Comparison of ENCODE assay signal across 8 cellular contexts in genomic region chr11:62540804-62541671, GRCh38. TPM values are rescaled to one million over a fixed set of nuclear protein-coding genes. Genes with fewer than 3 reads are reported as not detected.
DNase-seq lines count a peak whose midpoint lies in the region; ATAC-seq, FAIRE-seq and TF ChIP-seq lines count a peak whose summit lies in the region.

No MANE protein-coding gene starts in this region.

- H3K9me3 Mint-ChIP-seq in activated T-cell treated with anti-CD3 and anti-CD28 coated beads, Interleukin-2, amount 50 U/mL, for 4 hours: no peaks in the 10 kb centered on the region
- H3K9me3 Mint-ChIP-seq in T-helper 2 cell treated with Interferon-gamma antibody and Interleukin-4, amounts not matched to agents 5 μg/mL and 100 μg/mL, for 36 hours: no peaks in the 10 kb centered on the region
- H3K9me3 Mint-ChIP-seq in stimulated activated effector memory CD8-positive, alpha-beta T cell treated with anti-CD3 and anti-CD28 coated beads, Interleukin-12 subunit alpha, Interleukin-12 subunit beta, amount 100 ng/mL, for 72 hours: no peaks in the 10 kb centered on the region

- peak; percentile 14 to 21 for ATAC-seq in activated T-cell treated with anti-CD3 and anti-CD28 coated beads, Interleukin-2, amount 50 U/mL, for 4 hours
- peak; percentile 41 for ATAC-seq in HG02981 (IDR thresholded peaks at IDR 0.05; ENCODE audit: unreplicated experiment)
- ATAC-seq in stimulated activated effector memory CD8-positive, alpha-beta T cell treated with anti-CD3 and anti-CD28 coated beads, Interleukin-12 subunit alpha, Interleukin-12 subunit beta, amount 100 ng/mL, for 72 hours: peak; percentile 78

- peak overlapping the region; percentile 93 for H3K4me3 ChIP-seq in fibroblast of the aortic adventitia (ENCODE audit: low read depth, low read length)

- H3K4me1 Mint-ChIP-seq in activated T-cell treated with anti-CD3 and anti-CD28 coated beads, Interleukin-2, amount 50 U/mL, for 4 hours (ENCODE audit: low read depth): peaks cover 77% of the 10 kb centered on the region
- peaks cover 51% of the 10 kb centered on the region for H3K4me1 Mint-ChIP-seq in T-helper 2 cell treated with Interferon-gamma antibody and Interleukin-4, amounts not matched to agents 5 μg/mL and 100 μg/mL, for 36 hours (ENCODE audit: low read depth)
- peaks cover 84% of the 10 kb centered on the region for H3K4me1 Mint-ChIP-seq in stimulated activated effector memory CD8-positive, alpha-beta T cell treated with anti-CD3 and anti-CD28 coated beads, Interleukin-12 subunit alpha, Interleukin-12 subunit beta, amount 100 ng/mL, for 72 hours

- no peak for DNase-seq in activated T-cell treated with anti-CD3 and anti-CD28 coated beads, Interleukin-2, amount 50 U/mL, for 4 hours
- no peak for DNase-seq in activated T-cell treated with anti-CD3 and anti-CD28 coated beads, Interleukin-2, amount 50 U/mL, for 1 hour
- peak; percentile 17 for DNase-seq in T-helper 2 cell treated with Interferon-gamma antibody and Interleukin-4, amounts not matched to agents 5 μg/mL and 100 μg/mL, for 36 hours (ENCODE audit: low spot score)
- DNase-seq in fibroblast of the aortic adventitia (ENCODE audit: low read depth) (no peak), HTR-8/SVneo (ENCODE audit: insufficient read length, low spot score) (no peak), H4 (ENCODE audit: low spot score) (no peak)
- DNase-seq in stimulated activated effector memory CD8-positive, alpha-beta T cell treated with anti-CD3 and anti-CD28 coated beads, Interleukin-12 subunit alpha, Interleukin-12 subunit beta, amount 100 ng/mL, for 72 hours (ENCODE audit: low spot score in 2 of 2): peak in 1 of 2 donors; percentile 82

- peak overlapping the region; percentile 82 for H3K27ac Mint-ChIP-seq in T-helper 2 cell treated with Interferon-gamma antibody and Interleukin-4, amounts not matched to agents 5 μg/mL and 100 μg/mL, for 36 hours
- peak overlapping the region; percentile 93 for H3K27ac Mint-ChIP-seq in stimulated activated effector memory CD8-positive, alpha-beta T cell treated with anti-CD3 and anti-CD28 coated beads, Interleukin-12 subunit alpha, Interleukin-12 subunit beta, amount 100 ng/mL, for 72 hours

- peak overlapping the region; percentile 55 for H3K4me3 Mint-ChIP-seq in activated T-cell treated with anti-CD3 and anti-CD28 coated beads, Interleukin-2, amount 50 U/mL, for 4 hours
- H3K4me3 Mint-ChIP-seq in T-helper 2 cell treated with Interferon-gamma antibody and Interleukin-4, amounts not matched to agents 5 μg/mL and 100 μg/mL, for 36 hours: peak overlapping the region; percentile 96
- H3K4me3 Mint-ChIP-seq in stimulated activated effector memory CD8-positive, alpha-beta T cell treated with anti-CD3 and anti-CD28 coated beads, Interleukin-12 subunit alpha, Interleukin-12 subunit beta, amount 100 ng/mL, for 72 hours: peak overlapping the region; percentile 80

- TF ChIP-seq CTCF in fibroblast of the aortic adventitia (IDR thresholded peaks at IDR 0.05; ENCODE audit: insufficient read depth, low read length): no peak

- H3K27me3 Mint-ChIP-seq in activated T-cell treated with anti-CD3 and anti-CD28 coated beads, Interleukin-2, amount 50 U/mL, for 4 hours (ENCODE audit: low read depth): no peaks in the 10 kb centered on the region
- no peaks in the 10 kb centered on the region for H3K27me3 Mint-ChIP-seq in T-helper 2 cell treated with Interferon-gamma antibody and Interleukin-4, amounts not matched to agents 5 μg/mL and 100 μg/mL, for 36 hours (ENCODE audit: low read depth)

- H3K36me3 Mint-ChIP-seq in activated T-cell treated with anti-CD3 and anti-CD28 coated beads, Interleukin-2, amount 50 U/mL, for 4 hours (ENCODE audit: insufficient read depth): peaks cover 4% of the 10 kb centered on the region
- peaks cover 25% of the 10 kb centered on the region for H3K36me3 Mint-ChIP-seq in T-helper 2 cell treated with Interferon-gamma antibody and Interleukin-4, amounts not matched to agents 5 μg/mL and 100 μg/mL, for 36 hours (ENCODE audit: low read depth)
- H3K36me3 Mint-ChIP-seq in stimulated activated effector memory CD8-positive, alpha-beta T cell treated with anti-CD3 and anti-CD28 coated beads, Interleukin-12 subunit alpha, Interleukin-12 subunit beta, amount 100 ng/mL, for 72 hours: peaks cover 50% of the 10 kb centered on the region

- no peak for FAIRE-seq in HTR-8/SVneo (lab: Jason Lieb, UNC)

RNA-seq across cellular contexts. Expression of gene AHNAK, which starts 5.6 kb away (rescaled TPM):
- 10 to 100 TPM; 12.3 to 22.7 (median 13.3) TPM for total RNA-seq in activated T-cell treated with anti-CD3 and anti-CD28 coated beads, Interleukin-2, amount 50 U/mL, for 4 hours
- total RNA-seq in fibroblast of the aortic adventitia (ENCODE audit: low replicate concordance): 737 and 1,851 TPM in 2 replicates
- 47.0 and 60.1 TPM in 2 replicates for total RNA-seq in H4 (2014; rRNA removed; shearing (Covaris generic))

RNA-seq across cellular contexts. Expression of gene EEF1G, which starts 32.7 kb away (rescaled TPM):
- total RNA-seq in activated T-cell treated with anti-CD3 and anti-CD28 coated beads, Interleukin-2, amount 50 U/mL, for 4 hours: 1,000 to 10,000 TPM; 1,775 to 1,880 (median 1,879) TPM
- 1,443 and 1,493 TPM in 2 replicates for total RNA-seq in fibroblast of the aortic adventitia (ENCODE audit: low replicate concordance)
- 1,742 and 1,908 TPM in 2 replicates for total RNA-seq in H4 (2014; rRNA removed; shearing (Covaris generic))

RNA-seq across cellular contexts. Expression of gene TUT1, which starts 50.3 kb away (rescaled TPM):
- total RNA-seq in activated T-cell treated with anti-CD3 and anti-CD28 coated beads, Interleukin-2, amount 50 U/mL, for 4 hours: 10 to 100 TPM; 39.4 to 46.1 (median 41.6) TPM
- total RNA-seq in fibroblast of the aortic adventitia (ENCODE audit: low replicate concordance): 4.5 and 9.4 TPM in 2 replicates
- 2.3 and 5.4 TPM in 2 replicates for total RNA-seq in H4 (2014; rRNA removed; shearing (Covaris generic))

Comparison
In these comparisons a context has a peak if more than half of its experiments do, and no peak if none do; other contexts are left out.
1. ATAC-seq: peak in every context shown above with its lines; median percentile 78 in stimulated activated effector memory CD8-positive, alpha-beta T cell treated with anti-CD3 and anti-CD28 coated beads, Interleukin-12 subunit alpha, Interleukin-12 subunit beta, amount 100 ng/mL, for 72 hours; 41 in HG02981; 18 in activated T-cell treated with anti-CD3 and anti-CD28 coated beads, Interleukin-2, amount 50 U/mL, for 4 hours.
2. RNA of gene AHNAK, which starts 5.6 kb away (total RNA-seq): 737 to 1,851 TPM in fibroblast of the aortic adventitia; 47.0 to 60.1 TPM in H4 and 12.3 to 22.7 TPM in activated T-cell treated with anti-CD3 and anti-CD28 coated beads, Interleukin-2, amount 50 U/mL, for 4 hours; every median in the first group is over 10 times any median in the second.
3. Peak in every context shown above with its lines, with median percentiles within 50 percentile points of each other: H3K4me3 Mint-ChIP-seq.